ENCODE assay signal across 18 cellular contexts in genomic region chr6:167761794-167762258, GRCh38.
DNase-seq lines count a peak whose midpoint lies in the region; ATAC-seq, FAIRE-seq and TF ChIP-seq lines count a peak whose summit lies in the region.
"Had no signal": no experiment of that assay in that cellular context is flagged by ENCODE, and none has a peak within 500 bp of the region (broad histone marks: within the 10 kb centered on the region; RNA-seq: fewer than 3 reads in every experiment).

No MANE protein-coding gene starts in this region.

- TF ChIP-seq POLR2A in HepG2 (IDR thresholded peaks at IDR 0.05; ENCODE audit: insufficient read depth in 1 of 2, low read depth in 2 of 2, low read length in 2 of 2) = peak; percentile 9 to 28; a peak in 1 of 4 replicates

- no peaks in the 10 kb centered on the region for H4K20me1 ChIP-seq in HepG2 (ENCODE audit: insufficient read depth, low read length)

- no peak for TF ChIP-seq RAD21 in HepG2 (CRISPR knock-in tag; IDR thresholded peaks at IDR 0.05)

- no peaks in the 10 kb centered on the region for H3K9me3 ChIP-seq in HepG2 (ENCODE audit: low read length)

- peak; percentile 64 for ATAC-seq in HepG2
- ATAC-seq in HG03460 (IDR thresholded peaks at IDR 0.05; ENCODE audit: unreplicated experiment) = no peak
- ATAC-seq: HCT116, T-helper 17 cell had no signal

- no peaks in the 10 kb centered on the region for H3K27me3 ChIP-seq in HepG2 (ENCODE audit: control insufficient read depth in 1 of 2, insufficient read depth in 2 of 2, low read length in 2 of 2)
- H3K27me3 ChIP-seq: neural progenitor cell had no signal

- TSS peak; percentile 87 for BruUV-seq in HepG2 (replicated peaks; lab: Mats Ljungman, UMichigan)

- peak overlapping the region; percentile 95 for H3K4me2 ChIP-seq in HepG2 (ENCODE audit: low read depth, low read length)
- H3K4me2 ChIP-seq: neural progenitor cell had no signal

- no peaks in the 10 kb centered on the region for H3K79me2 ChIP-seq in HepG2 (ENCODE audit: insufficient read depth, low read length)

- in situ Hi-C loops in HepG2 (cut with HindIII; ENCODE audit: extremely low pct_ligation_motif_present, low pct_unique_long_range_greater_than_20kb) = no loop called here

- TF ChIP-seq CTCF in HepG2 (CRISPR knock-in tag; IDR thresholded peaks at IDR 0.05) = no peak

- intact Hi-C loops in HepG2 (cut with micrococcal nuclease; ENCODE audit: unreplicated experiment) = loop anchor here (1.0 to 5.0 kb wide), 5 partner anchors 19 to 86 kb away; partner anchors contain the start of gene AFDN

- peaks cover 78% of the 10 kb centered on the region for H3K4me1 ChIP-seq in HepG2 (ENCODE audit: insufficient read depth, low read length)
- H3K4me1 ChIP-seq: neural progenitor cell had no signal

- CTCF ChIA-PET in HepG2 (lab: Yijun Ruan, JAX; ENCODE audit: low intra/inter-chr PET ratio, low total read pairs) = no interaction called here
- CTCF ChIA-PET in HEK293T (lab: Yijun Ruan, JAX) = no interaction called here

- peak overlapping the region; percentile 23 to 68 (median 50) for H3K4me3 ChIP-seq in HepG2 (replicated peaks in 1 of 3; ENCODE audit: insufficient read depth in 1 of 3, low read depth in 2 of 3, low read length in 3 of 3)
- H3K4me3 ChIP-seq: neural progenitor cell had no signal

- TF ChIP-seq EP300 in HepG2 (IDR thresholded peaks at IDR 0.05; ENCODE audit: low read depth in 2 of 2, low read length in 2 of 2) (no peak), HepG2 (CRISPR knock-in tag; IDR thresholded peaks at IDR 0.05; ENCODE audit: borderline replicate concordance) (no peak)

- H3K36me3 ChIP-seq in HepG2 (replicated peaks in 1 of 2; ENCODE audit: control insufficient read depth in 1 of 2, insufficient read depth in 2 of 2, low read length in 2 of 2) = no peaks in the 10 kb centered on the region
- H3K36me3 ChIP-seq: neural progenitor cell had no signal

- no peak overlapping the region for H2AFZ ChIP-seq in HepG2 (ENCODE audit: low read length)
- H2AFZ ChIP-seq: neural progenitor cell had no signal

- 9% methylated on average over 7 of the region's 7 CpGs for WGBS in HepG2 (ENCODE audit: low lambda C conversion rate)

- no peak for FAIRE-seq in HepG2 (lab: Jason Lieb, UNC)
- FAIRE-seq: GM18507, urothelium cell line had no signal

- POLR2A ChIA-PET in HepG2 (lab: Yijun Ruan, JAX) = interaction anchor here (0.6 to 2.3 kb wide), 30 partner anchors 9 to 263 kb away, joined by 3 to 30 read pairs (median 4); no protein-coding TSS in a partner anchor
- POLR2A ChIA-PET in HEK293T (lab: Yijun Ruan, JAX) = no interaction called here

- H3K27ac ChIP-seq in HepG2 (ENCODE audit: extremely low read length, insufficient read depth, low read length) = peak overlapping the region; percentile 97
- H3K27ac ChIP-seq in substantia nigra (ENCODE audit: low read depth, low read length, poor library complexity, severe bottlenecking) = peak overlapping the region; percentile 66
- H3K27ac ChIP-seq: neural progenitor cell had no signal

- peak overlapping the region; percentile 77 for H3K9ac ChIP-seq in HepG2 (ENCODE audit: insufficient read depth, low read depth, low read length)
- H3K9ac ChIP-seq: neural progenitor cell had no signal

- DNase-seq in NCI-H2081 (lab: John Stamatoyannopoulos, UW) (peak; percentile 8 to 65), NCI-H2081 treated with DMSO at 0.1 percent for 48 hours (lab: John Stamatoyannopoulos, UW) (no peak), NCI-H510A (lab: John Stamatoyannopoulos, UW) (peak; percentile 68), HepG2 (ENCODE audit: low spot score) (peak; percentile 73), substantia nigra (lab: John Stamatoyannopoulos, UW) (peak in 4 of 49 donors; percentile 6 to 18 (median 12)), NCI-H1694 treated with DMSO at 0.1 percent for 48 hours (lab: John Stamatoyannopoulos, UW) (no peak), HEK293T (ENCODE audit: extremely low spot score) (no peak)
- DNase-seq: activated CD4-positive, alpha-beta T cell treated with anti-CD3 and anti-CD28 coated beads for 48 hours; glutamatergic neuron; NCI-H524 treated with DMSO at 0.1 percent for 48 hours; SIG-M5; stimulated activated CD4-positive, alpha-beta T cell treated with anti-CD3 and anti-CD28 coated beads, Interleukin-4, amount 100 ng/mL, for 4 hours; T-helper 17 cell had no signal

TF ChIP-seq in HepG2, 621 proteins besides CTCF, POLR2A, EP300 and RAD21 (continues in another document):
- TF ChIP-seq ZNF547 (CRISPR knock-in tag; IDR thresholded peaks at IDR 0.05) (0 out of 2 replicates have a peak, but pooled peaks have one; percentile 18), TIGD3 (CRISPR knock-in tag; IDR thresholded peaks at IDR 0.05; ENCODE audit: borderline replicate concordance) (no peak), ZNF556 (CRISPR knock-in tag; IDR thresholded peaks at IDR 0.05; ENCODE audit: borderline replicate concordance) (0 out of 2 replicates have a peak, but pooled peaks have one; percentile 15), ZNF746 (CRISPR knock-in tag; IDR thresholded peaks at IDR 0.05) (no peak), ZC3H13 (CRISPR knock-in tag; IDR thresholded peaks at IDR 0.05) (0 out of 2 replicates have a peak, but pooled peaks have one; percentile 58), ERF (CRISPR knock-in tag; IDR thresholded peaks at IDR 0.05) (no peak), ZNF501 (CRISPR knock-in tag; IDR thresholded peaks at IDR 0.05) (peak; percentile 27; the same call in 1 of the 2 replicates), ZC3H4 (CRISPR knock-in tag; IDR thresholded peaks at IDR 0.05; ENCODE audit: borderline replicate concordance) (peak; percentile 64; the same call in 1 of the 2 replicates), ZFP91 (CRISPR knock-in tag; IDR thresholded peaks at IDR 0.05; ENCODE audit: borderline replicate concordance) (0 out of 2 replicates have a peak, but pooled peaks have one; percentile 6)

TF ChIP-seq in HEK293T, 16 proteins besides CTCF, POLR2A, EP300 and RAD21:
- TF ChIP-seq L3MBTL2 (conservative IDR thresholded peaks at IDR 0.05) = no peak
- TF ChIP-seq ARNT (IDR thresholded peaks at IDR 0.05) = no peak
- no peak for TF ChIP-seq BHLHE40 (IDR thresholded peaks at IDR 0.05; ENCODE audit: borderline replicate concordance)
- no peak for TF ChIP-seq LEF1 (IDR thresholded peaks at IDR 0.05; ENCODE audit: borderline replicate concordance)
- no peak for TF ChIP-seq FOXA1 (IDR thresholded peaks at IDR 0.05)
- TF ChIP-seq TARDBP (IDR thresholded peaks at IDR 0.05) = no peak
- TF ChIP-seq SP1 (IDR thresholded peaks at IDR 0.05) = no peak
- no peak for TF ChIP-seq HDGF (IDR thresholded peaks at IDR 0.05; ENCODE audit: borderline replicate concordance)
- no peak for TF ChIP-seq PKNOX1 (IDR thresholded peaks at IDR 0.05)
- TF ChIP-seq CTBP1 (IDR thresholded peaks at IDR 0.05; ENCODE audit: borderline replicate concordance) = no peak
- TF ChIP-seq ZNF384 (IDR thresholded peaks at IDR 0.05) = no peak
- no peak for TF ChIP-seq NFRKB (IDR thresholded peaks at IDR 0.05)
- no peak for TF ChIP-seq ELF4 (IDR thresholded peaks at IDR 0.05)
- TF ChIP-seq SUZ12 (IDR thresholded peaks at IDR 0.05) = no peak

Comparison
In these comparisons a context has a peak if more than half of its experiments do, and no peak if none do; other contexts are left out.
1. DNase-seq: peak in NCI-H2081 (2 of 2), NCI-H510A (single experiment) and HepG2 (single experiment); none in NCI-H2081 treated with DMSO at 0.1 percent for 48 hours (single experiment), NCI-H1694 treated with DMSO at 0.1 percent for 48 hours (single experiment) and HEK293T (single experiment).